ENCODE assay signal across 20 cellular contexts in genomic region chr20:60749804-60750602, GRCh38.
A peak's percentile ranks its signal among the peaks of the same experiment; 100 is the strongest.
DNase-seq lines count a peak whose midpoint lies in the region; TF ChIP-seq lines count a peak whose summit lies in the region.
"Had no signal": no experiment of that assay in that cellular context is flagged by ENCODE, and none has a peak within 500 bp of the region (broad histone marks: within the 10 kb centered on the region; RNA-seq: fewer than 3 reads in every experiment).

No MANE protein-coding gene starts in this region.

- H3K27me3 ChIP-seq in SJCRH30, result peaks cover 19% of the 10 kb centered on the region
- no peaks in the 10 kb centered on the region for H3K27me3 ChIP-seq in mesendoderm (ENCODE audit: insufficient read depth, low read length, poor library complexity)
- H3K27me3 ChIP-seq: thyroid gland had no signal

- H3K9ac ChIP-seq in mesendoderm (ENCODE audit: low read length), result no peak overlapping the region

- no peak overlapping the region for H3K27ac ChIP-seq in SJCRH30
- no peak overlapping the region for H3K27ac ChIP-seq in mesendoderm (ENCODE audit: low read depth, low read length)
- H3K27ac ChIP-seq: thyroid gland had no signal

- H2BK15ac ChIP-seq in mesendoderm (replicated peaks; ENCODE audit: low read depth), result no peak overlapping the region

- no peak overlapping the region for H3K23ac ChIP-seq in mesendoderm (ENCODE audit: low read length)

- no peak overlapping the region for H2BK5ac ChIP-seq in mesendoderm (ENCODE audit: low read length)

- H3K36me3 ChIP-seq in SJCRH30, result no peaks in the 10 kb centered on the region
- H3K36me3 ChIP-seq in mesendoderm (ENCODE audit: control insufficient read depth, insufficient read depth, low read length), result no peaks in the 10 kb centered on the region
- H3K36me3 ChIP-seq: thyroid gland had no signal

- H3K4me3 Mint-ChIP-seq in nephron progenitor cell, result no peak overlapping the region
- H3K4me3 Mint-ChIP-seq: activated CD4-positive, alpha-beta memory T cell treated with anti-CD3 and anti-CD28 coated beads, Interleukin-2, amount 10 ng/mL, durations not matched to agents 7 days and 5 days; CD8-positive, alpha-beta T cell; stimulated activated naive B cell treated with anti-CD40 and anti-IgM and Interleukin-4, amounts not matched to agents 10 μg/mL and 1 μg/mL and 100 μg/mL, for 72 hours had no signal

- no peak for TF ChIP-seq CTCF in nephron progenitor cell (IDR thresholded peaks at IDR 0.05)

- no peak overlapping the region for H4K8ac ChIP-seq in mesendoderm (ENCODE audit: low read depth, low read length)

- H3K56ac ChIP-seq in mesendoderm (ENCODE audit: low read length), result no peak overlapping the region

- H3K79me1 ChIP-seq in mesendoderm (ENCODE audit: low read length), result no peaks in the 10 kb centered on the region

- H3K4me2 ChIP-seq in mesendoderm (ENCODE audit: low read length), result no peak overlapping the region
- H3K4me2 ChIP-seq: smooth muscle cell had no signal

- peaks cover 17% of the 10 kb centered on the region for H3K4me1 Mint-ChIP-seq in nephron progenitor cell
- H3K4me1 Mint-ChIP-seq: activated CD4-positive, alpha-beta memory T cell treated with anti-CD3 and anti-CD28 coated beads, Interleukin-2, amount 10 ng/mL, durations not matched to agents 7 days and 5 days; stimulated activated naive B cell treated with anti-CD40 and anti-IgM and Interleukin-4, amounts not matched to agents 10 μg/mL and 1 μg/mL and 100 μg/mL, for 72 hours had no signal

- H3K18ac ChIP-seq in mesendoderm (ENCODE audit: low read length), result no peak overlapping the region

- no peak overlapping the region for H3K27ac Mint-ChIP-seq in nephron progenitor cell
- H3K27ac Mint-ChIP-seq: activated CD4-positive, alpha-beta memory T cell treated with anti-CD3 and anti-CD28 coated beads, Interleukin-2, amount 10 ng/mL, durations not matched to agents 7 days and 5 days; CD8-positive, alpha-beta T cell; stimulated activated naive B cell treated with anti-CD40 and anti-IgM and Interleukin-4, amounts not matched to agents 10 μg/mL and 1 μg/mL and 100 μg/mL, for 72 hours had no signal

- no peak overlapping the region for H3K4ac ChIP-seq in mesendoderm (ENCODE audit: low read depth, low read length)

- H3K27me3 Mint-ChIP-seq in nephron progenitor cell (ENCODE audit: low read depth, poor library complexity), result peaks cover 8% of the 10 kb centered on the region
- H3K27me3 Mint-ChIP-seq: activated CD4-positive, alpha-beta memory T cell treated with anti-CD3 and anti-CD28 coated beads, Interleukin-2, amount 10 ng/mL, durations not matched to agents 7 days and 5 days; stimulated activated naive B cell treated with anti-CD40 and anti-IgM and Interleukin-4, amounts not matched to agents 10 μg/mL and 1 μg/mL and 100 μg/mL, for 72 hours had no signal

- H2BK120ac ChIP-seq in mesendoderm (ENCODE audit: low read depth, low read length), result no peak overlapping the region

- no peak overlapping the region for H3K4me3 ChIP-seq in SJCRH30
- H3K4me3 ChIP-seq in mesendoderm (ENCODE audit: low read length), result no peak overlapping the region
- H3K4me3 ChIP-seq: smooth muscle cell, thyroid gland had no signal

- no peaks in the 10 kb centered on the region for H3K4me1 ChIP-seq in SJCRH30
- H3K4me1 ChIP-seq in mesendoderm (ENCODE audit: control insufficient read depth, low read depth, low read length), result peaks cover 1% of the 10 kb centered on the region
- H3K4me1 ChIP-seq: thyroid gland had no signal

- H4K5ac ChIP-seq in mesendoderm (ENCODE audit: low read length), result no peak overlapping the region

- no peaks in the 10 kb centered on the region for H3K9me3 ChIP-seq in SJCRH30 (replicated peaks)
- H3K9me3 ChIP-seq: thyroid gland had no signal

- DNase-seq in ELR (ENCODE audit: low read depth) (peak; percentile 18), HT-29 (ENCODE audit: low spot score) (peak; percentile 35), SJCRH30 (peak; percentile 30 to 45), mesendoderm (peak; percentile 73), NCI-H1092 treated with DMSO at 0.1 percent for 48 hours (lab: John Stamatoyannopoulos, UW) (no peak), nephron progenitor cell (no peak)
- DNase-seq in activated naive CD4-positive, alpha-beta T cell (lab: John Stamatoyannopoulos, UW), result no peak
- DNase-seq: activated CD4-positive, alpha-beta memory T cell treated with anti-CD3 and anti-CD28 coated beads, Interleukin-2, amount 10 ng/mL, durations not matched to agents 7 days and 5 days; activated gamma-delta T cell; AML-193; CD8-positive, alpha-beta T cell; cortex of kidney; DMS79; KG1; NCI-H1048; NCI-H187 treated with DMSO at 0.1 percent for 48 hours; NCI-H446 treated with DMSO at 0.1 percent for 48 hours; stimulated activated naive B cell treated with anti-CD40 and anti-IgM and Interleukin-4, amounts not matched to agents 10 μg/mL and 1 μg/mL and 100 μg/mL, for 72 hours; thyroid gland had no signal

- H2AK5ac ChIP-seq in mesendoderm (ENCODE audit: low read length), result no peak overlapping the region

- H3K36me3 Mint-ChIP-seq in nephron progenitor cell (ENCODE audit: low read depth), result no peaks in the 10 kb centered on the region
- H3K36me3 Mint-ChIP-seq: CD8-positive, alpha-beta T cell; stimulated activated naive B cell treated with anti-CD40 and anti-IgM and Interleukin-4, amounts not matched to agents 10 μg/mL and 1 μg/mL and 100 μg/mL, for 72 hours had no signal

- WGBS in mesendoderm (ENCODE audit: extremely low coverage, insufficient coverage, low lambda C conversion rate), result no CpG with 5 or more reads among the region's 11 CpGs

- H3K79me2 ChIP-seq in mesendoderm (ENCODE audit: control insufficient read depth, insufficient read depth, low read length), result no peaks in the 10 kb centered on the region

- peaks cover 8% of the 10 kb centered on the region for H3K9me3 Mint-ChIP-seq in nephron progenitor cell
- H3K9me3 Mint-ChIP-seq: CD8-positive, alpha-beta T cell had no signal

Comparison
In these comparisons a context has a peak if more than half of its experiments do, and no peak if none do; other contexts are left out.
1. DNase-seq: peak in ELR (single experiment), HT-29 (single experiment), SJCRH30 (2 of 2) and mesendoderm (single experiment); none in activated naive CD4-positive, alpha-beta T cell (0 of 4), NCI-H1092 treated with DMSO at 0.1 percent for 48 hours (single experiment) and nephron progenitor cell (single experiment).